ENCODE assay signal across 1 cellular context in the genomic region with DNA sequence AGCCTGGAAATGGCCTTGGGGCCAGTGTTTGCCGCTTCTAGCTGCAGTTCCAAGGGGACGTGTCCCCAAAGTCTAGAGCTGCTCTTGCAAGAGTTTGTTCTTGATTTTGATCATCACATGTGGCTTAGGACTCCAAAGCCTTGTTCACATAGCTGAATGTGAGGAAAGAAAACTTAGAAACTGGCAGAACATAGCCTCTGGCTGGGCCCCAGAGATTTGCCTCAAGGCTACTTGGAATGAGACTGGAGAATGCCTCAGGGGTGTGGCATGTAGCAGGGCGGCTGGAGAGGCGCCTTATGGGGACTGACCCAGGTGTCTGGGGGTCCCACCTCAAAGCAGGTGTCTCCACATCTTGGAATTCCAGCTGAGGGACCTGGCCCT.
TF ChIP-seq lines count a peak whose summit lies in the region.

No MANE protein-coding gene starts in this region.

TF ChIP-seq in neural cell, 6 proteins besides CTCF, POLR2A, EP300 and RAD21 (continued from another document):
- TF ChIP-seq, protein P1, sequence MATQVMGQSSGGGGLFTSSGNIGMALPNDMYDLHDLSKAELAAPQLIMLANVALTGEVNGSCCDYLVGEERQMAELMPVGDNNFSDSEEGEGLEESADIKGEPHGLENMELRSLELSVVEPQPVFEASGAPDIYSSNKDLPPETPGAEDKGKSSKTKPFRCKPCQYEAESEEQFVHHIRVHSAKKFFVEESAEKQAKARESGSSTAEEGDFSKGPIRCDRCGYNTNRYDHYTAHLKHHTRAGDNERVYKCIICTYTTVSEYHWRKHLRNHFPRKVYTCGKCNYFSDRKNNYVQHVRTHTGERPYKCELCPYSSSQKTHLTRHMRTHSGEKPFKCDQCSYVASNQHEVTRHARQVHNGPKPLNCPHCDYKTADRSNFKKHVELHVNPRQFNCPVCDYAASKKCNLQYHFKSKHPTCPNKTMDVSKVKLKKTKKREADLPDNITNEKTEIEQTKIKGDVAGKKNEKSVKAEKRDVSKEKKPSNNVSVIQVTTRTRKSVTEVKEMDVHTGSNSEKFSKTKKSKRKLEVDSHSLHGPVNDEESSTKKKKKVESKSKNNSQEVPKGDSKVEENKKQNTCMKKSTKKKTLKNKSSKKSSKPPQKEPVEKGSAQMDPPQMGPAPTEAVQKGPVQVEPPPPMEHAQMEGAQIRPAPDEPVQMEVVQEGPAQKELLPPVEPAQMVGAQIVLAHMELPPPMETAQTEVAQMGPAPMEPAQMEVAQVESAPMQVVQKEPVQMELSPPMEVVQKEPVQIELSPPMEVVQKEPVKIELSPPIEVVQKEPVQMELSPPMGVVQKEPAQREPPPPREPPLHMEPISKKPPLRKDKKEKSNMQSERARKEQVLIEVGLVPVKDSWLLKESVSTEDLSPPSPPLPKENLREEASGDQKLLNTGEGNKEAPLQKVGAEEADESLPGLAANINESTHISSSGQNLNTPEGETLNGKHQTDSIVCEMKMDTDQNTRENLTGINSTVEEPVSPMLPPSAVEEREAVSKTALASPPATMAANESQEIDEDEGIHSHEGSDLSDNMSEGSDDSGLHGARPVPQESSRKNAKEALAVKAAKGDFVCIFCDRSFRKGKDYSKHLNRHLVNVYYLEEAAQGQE (IDR thresholded peaks at IDR 0.05; ENCODE audit: borderline replicate concordance), result no peak
- no peak for TF ChIP-seq MXI1 (conservative IDR thresholded peaks at IDR 0.05; ENCODE audit: poor library complexity, severe bottlenecking)
